In the genomic region with DNA sequence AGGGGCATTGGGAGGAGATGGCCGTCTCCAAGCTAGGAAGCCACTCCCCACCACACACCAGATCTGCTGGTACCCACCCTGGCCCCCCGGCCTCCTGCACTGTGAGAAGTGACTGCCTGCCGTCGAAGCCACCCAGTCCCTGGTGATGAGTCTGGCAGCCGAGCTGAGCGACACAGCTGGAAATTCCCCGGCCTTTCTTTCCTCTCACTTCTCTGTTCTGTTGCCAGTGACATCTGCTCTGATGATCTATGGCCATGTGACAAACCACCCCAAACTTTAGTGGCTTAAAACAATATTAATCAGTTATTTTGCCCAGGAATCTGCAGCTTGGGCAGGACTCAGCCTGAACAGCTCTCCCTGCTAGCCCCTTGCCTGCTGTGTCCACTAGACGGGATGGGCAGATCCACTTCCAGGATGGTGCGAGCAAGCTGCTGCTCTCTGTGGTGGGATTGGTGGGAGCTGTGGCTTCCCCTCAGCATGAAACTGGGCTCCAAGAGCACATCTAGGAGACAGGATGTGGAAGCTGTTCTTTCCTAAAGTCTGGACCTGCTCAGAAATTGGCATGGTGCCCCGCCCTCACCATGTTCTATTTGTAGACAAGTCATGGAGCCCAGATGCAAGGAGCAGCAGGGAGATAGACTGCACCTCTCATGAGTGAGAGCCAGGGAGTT, we compare ENCODE assay signal across 9 cellular contexts.
DNase-seq lines count a peak whose midpoint lies in the region; ATAC-seq and TF ChIP-seq lines count a peak whose summit lies in the region.
"Had no signal": no experiment of that assay in that cellular context is flagged by ENCODE, and none has a peak within 500 bp of the region (broad histone marks: within the 10 kb centered on the region; RNA-seq: fewer than 3 reads in every experiment).

No MANE protein-coding gene starts in this region.

- ATAC-seq in HG02884 (IDR thresholded peaks at IDR 0.05; ENCODE audit: unreplicated experiment): peak; percentile 82
- peak; percentile 55 for ATAC-seq in activated naive CD8-positive, alpha-beta T cell treated with anti-CD3 and anti-CD28 coated beads, Interleukin-2, amount 50 U/mL, for 24 hours

- peaks cover 31% of the 10 kb centered on the region for H3K27me3 Mint-ChIP-seq in activated CD4-positive, alpha-beta memory T cell treated with anti-CD3 and anti-CD28 coated beads, Interleukin-2, amount 10 ng/mL, durations not matched to agents 7 days and 5 days
- H3K27me3 Mint-ChIP-seq in activated CD4-positive, alpha-beta memory T cell treated with anti-CD3 and anti-CD28 coated beads for 36 hours: no peaks in the 10 kb centered on the region
- peaks cover 15% of the 10 kb centered on the region for H3K27me3 Mint-ChIP-seq in activated naive CD8-positive, alpha-beta T cell treated with anti-CD3 and anti-CD28 coated beads, Interleukin-2, amount 50 U/mL, for 24 hours
- peaks cover 29% of the 10 kb centered on the region for H3K27me3 Mint-ChIP-seq in type B pancreatic cell
- peaks cover 11% of the 10 kb centered on the region for H3K27me3 Mint-ChIP-seq in glutamatergic neuron (ENCODE audit: unreplicated experiment)

- H3K4me1 Mint-ChIP-seq in activated CD4-positive, alpha-beta memory T cell treated with anti-CD3 and anti-CD28 coated beads, Interleukin-2, amount 10 ng/mL, durations not matched to agents 7 days and 5 days: peaks cover 18% of the 10 kb centered on the region
- H3K4me1 Mint-ChIP-seq in activated CD4-positive, alpha-beta memory T cell treated with anti-CD3 and anti-CD28 coated beads for 36 hours (ENCODE audit: low read depth): peaks cover 2% of the 10 kb centered on the region
- peaks cover 20% of the 10 kb centered on the region for H3K4me1 Mint-ChIP-seq in activated naive CD8-positive, alpha-beta T cell treated with anti-CD3 and anti-CD28 coated beads, Interleukin-2, amount 50 U/mL, for 24 hours
- peaks cover 38% of the 10 kb centered on the region for H3K4me1 Mint-ChIP-seq in type B pancreatic cell (ENCODE audit: unreplicated experiment)
- H3K4me1 Mint-ChIP-seq in glutamatergic neuron (ENCODE audit: low read depth, unreplicated experiment): peaks cover 20% of the 10 kb centered on the region

- no peak overlapping the region for H3K27ac Mint-ChIP-seq in activated CD4-positive, alpha-beta memory T cell treated with anti-CD3 and anti-CD28 coated beads, Interleukin-2, amount 10 ng/mL, durations not matched to agents 7 days and 5 days
- H3K27ac Mint-ChIP-seq in activated CD4-positive, alpha-beta memory T cell treated with anti-CD3 and anti-CD28 coated beads for 36 hours: no peak overlapping the region
- no peak overlapping the region for H3K27ac Mint-ChIP-seq in activated naive CD8-positive, alpha-beta T cell treated with anti-CD3 and anti-CD28 coated beads, Interleukin-2, amount 50 U/mL, for 24 hours
- H3K27ac Mint-ChIP-seq in type B pancreatic cell (no peak overlapping the region), glutamatergic neuron (ENCODE audit: unreplicated experiment) (no peak overlapping the region)

- DNase-seq in activated CD4-positive, alpha-beta memory T cell treated with anti-CD3 and anti-CD28 coated beads, Interleukin-2, amount 10 ng/mL, durations not matched to agents 7 days and 5 days: peak; percentile 6
- DNase-seq in activated CD4-positive, alpha-beta memory T cell treated with anti-CD3 and anti-CD28 coated beads for 36 hours: no peak
- DNase-seq in activated naive CD8-positive, alpha-beta T cell treated with anti-CD3 and anti-CD28 coated beads, Interleukin-2, amount 50 U/mL, for 24 hours: peak; percentile 14
- DNase-seq in type B pancreatic cell (ENCODE audit: extremely low spot score, unreplicated experiment) (peak; percentile 63), NCI-H2107 (lab: John Stamatoyannopoulos, UW) (no peak), hippocampal formation (lab: John Stamatoyannopoulos, UW) (no peak), glutamatergic neuron (no peak)

- CTCF ChIA-PET in activated CD4-positive, alpha-beta memory T cell treated with anti-CD3 and anti-CD28 coated beads, Interleukin-2, amount 10 ng/mL, durations not matched to agents 7 days and 5 days (lab: Charles Lee): interaction anchor here (1.5 kb wide), 1 partner anchor 11 kb away, joined by 3 read pairs; no protein-coding TSS in a partner anchor
- CTCF ChIA-PET in activated CD4-positive, alpha-beta memory T cell treated with anti-CD3 and anti-CD28 coated beads for 36 hours (lab: Charles Lee): interaction anchor here (1.0 kb wide), 1 partner anchor 218 kb away, joined by 4 read pairs; no protein-coding TSS in a partner anchor

- no peaks in the 10 kb centered on the region for H3K9me3 Mint-ChIP-seq in activated CD4-positive, alpha-beta memory T cell treated with anti-CD3 and anti-CD28 coated beads, Interleukin-2, amount 10 ng/mL, durations not matched to agents 7 days and 5 days
- H3K9me3 Mint-ChIP-seq in activated CD4-positive, alpha-beta memory T cell treated with anti-CD3 and anti-CD28 coated beads for 36 hours: no peaks in the 10 kb centered on the region
- no peaks in the 10 kb centered on the region for H3K9me3 Mint-ChIP-seq in activated naive CD8-positive, alpha-beta T cell treated with anti-CD3 and anti-CD28 coated beads, Interleukin-2, amount 50 U/mL, for 24 hours
- peaks cover 4% of the 10 kb centered on the region for H3K9me3 Mint-ChIP-seq in type B pancreatic cell
- peaks cover 7% of the 10 kb centered on the region for H3K9me3 Mint-ChIP-seq in glutamatergic neuron (ENCODE audit: unreplicated experiment)

- POLR2A ChIA-PET in activated CD4-positive, alpha-beta memory T cell treated with anti-CD3 and anti-CD28 coated beads, Interleukin-2, amount 10 ng/mL, durations not matched to agents 7 days and 5 days (lab: Charles Lee): interaction anchor here (1.4 kb wide), 1 partner anchor 11 kb away, joined by 4 read pairs; no protein-coding TSS in a partner anchor
- POLR2A ChIA-PET in activated CD4-positive, alpha-beta memory T cell treated with anti-CD3 and anti-CD28 coated beads for 36 hours (lab: Charles Lee): no interaction called here

- intact Hi-C loops in activated CD4-positive, alpha-beta memory T cell treated with anti-CD3 and anti-CD28 coated beads for 36 hours (cut with micrococcal nuclease): loop anchor here (10.0 kb wide), 1 partner anchor 289 kb away; no protein-coding TSS in a partner anchor

- TF ChIP-seq CTCF in type B pancreatic cell (conservative IDR thresholded peaks at IDR 0.05): no peak
- no peak for TF ChIP-seq CTCF in glutamatergic neuron (IDR thresholded peaks at IDR 0.05; ENCODE audit: partially characterized antibody, unreplicated experiment)

- no peaks in the 10 kb centered on the region for H3K36me3 Mint-ChIP-seq in activated CD4-positive, alpha-beta memory T cell treated with anti-CD3 and anti-CD28 coated beads, Interleukin-2, amount 10 ng/mL, durations not matched to agents 7 days and 5 days (ENCODE audit: low read depth)
- H3K36me3 Mint-ChIP-seq in activated CD4-positive, alpha-beta memory T cell treated with anti-CD3 and anti-CD28 coated beads for 36 hours: no peaks in the 10 kb centered on the region
- H3K36me3 Mint-ChIP-seq in activated naive CD8-positive, alpha-beta T cell treated with anti-CD3 and anti-CD28 coated beads, Interleukin-2, amount 50 U/mL, for 24 hours (ENCODE audit: low read depth): no peaks in the 10 kb centered on the region
- H3K36me3 Mint-ChIP-seq in type B pancreatic cell: no peaks in the 10 kb centered on the region
- no peaks in the 10 kb centered on the region for H3K36me3 Mint-ChIP-seq in glutamatergic neuron (ENCODE audit: unreplicated experiment)
- H3K36me3 Mint-ChIP-seq: brain had no signal

- no peak overlapping the region for H3K4me3 Mint-ChIP-seq in activated CD4-positive, alpha-beta memory T cell treated with anti-CD3 and anti-CD28 coated beads, Interleukin-2, amount 10 ng/mL, durations not matched to agents 7 days and 5 days
- no peak overlapping the region for H3K4me3 Mint-ChIP-seq in activated CD4-positive, alpha-beta memory T cell treated with anti-CD3 and anti-CD28 coated beads for 36 hours
- no peak overlapping the region for H3K4me3 Mint-ChIP-seq in activated naive CD8-positive, alpha-beta T cell treated with anti-CD3 and anti-CD28 coated beads, Interleukin-2, amount 50 U/mL, for 24 hours
- H3K4me3 Mint-ChIP-seq in type B pancreatic cell (no peak overlapping the region), glutamatergic neuron (ENCODE audit: unreplicated experiment) (no peak overlapping the region)
- H3K4me3 Mint-ChIP-seq: brain had no signal

Comparison
In these comparisons a context has a peak if more than half of its experiments do, and no peak if none do; other contexts are left out.
1. DNase-seq: peak in activated CD4-positive, alpha-beta memory T cell treated with anti-CD3 and anti-CD28 coated beads, Interleukin-2, amount 10 ng/mL, durations not matched to agents 7 days and 5 days (single experiment), activated naive CD8-positive, alpha-beta T cell treated with anti-CD3 and anti-CD28 coated beads, Interleukin-2, amount 50 U/mL, for 24 hours (single experiment) and type B pancreatic cell (single experiment); none in activated CD4-positive, alpha-beta memory T cell treated with anti-CD3 and anti-CD28 coated beads for 36 hours (single experiment), NCI-H2107 (single experiment), hippocampal formation (0 of 2) and glutamatergic neuron (single experiment).